19 cellular contexts compared by ENCODE assay signal in the genomic region with DNA sequence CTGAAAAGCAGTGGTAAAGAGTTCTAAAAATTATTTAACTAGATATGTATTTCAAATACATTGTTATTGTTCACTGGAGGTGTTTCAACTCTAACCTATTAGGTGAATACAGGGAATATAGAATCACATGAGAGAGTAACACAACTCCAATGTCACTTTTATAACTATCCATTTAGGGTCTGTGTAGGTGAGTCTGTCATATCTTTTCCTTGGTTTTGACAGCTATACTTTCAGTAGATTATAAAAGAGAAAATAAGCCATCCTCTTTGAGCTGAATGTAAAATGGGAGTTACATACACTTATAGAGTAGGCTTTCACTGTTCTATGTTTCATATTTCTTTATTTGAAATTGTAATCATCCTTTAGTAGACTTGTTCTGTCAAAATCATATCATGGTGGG.
DNase-seq lines count a peak whose midpoint lies in the region; ATAC-seq and TF ChIP-seq lines count a peak whose summit lies in the region.
"Had no signal": no experiment of that assay in that cellular context is flagged by ENCODE, and none has a peak within 500 bp of the region (broad histone marks: within the 10 kb centered on the region; RNA-seq: fewer than 3 reads in every experiment).

No MANE protein-coding gene starts in this region.

- H3K36me3 Mint-ChIP-seq in activated naive CD8-positive, alpha-beta T cell treated with anti-CD3 and anti-CD28 coated beads for 36 hours, result no peaks in the 10 kb centered on the region
- H3K36me3 Mint-ChIP-seq in T-helper 17 cell (ENCODE audit: low read depth), result no peaks in the 10 kb centered on the region
- H3K36me3 Mint-ChIP-seq: CD8-positive, alpha-beta T cell had no signal

- H3K27ac ChIP-seq in mammary epithelial cell (ENCODE audit: insufficient read depth, low read depth, low read length) (no peak overlapping the region), breast epithelium (no peak overlapping the region), SU-DHL-6 (ENCODE audit: low read depth, low read length) (no peak overlapping the region), neural cell (ENCODE audit: low read length) (no peak overlapping the region)
- H3K27ac ChIP-seq: BLaER1 treated with 17β-estradiol and CSF1 and Interleukin-3, amounts not matched to agents 10 nM and 100 nM had no signal

- TF ChIP-seq RAD21 in neural cell (conservative IDR thresholded peaks at IDR 0.05), result no peak

- in situ Hi-C loops in mammary epithelial cell (cut with MboI; ENCODE audit: low sequenced_read_pairs in 2 of 2), result no loop called here

- peaks cover 13% of the 10 kb centered on the region for H3K9me3 Mint-ChIP-seq in activated naive CD8-positive, alpha-beta T cell treated with anti-CD3 and anti-CD28 coated beads for 36 hours

- no peaks in the 10 kb centered on the region for H3K27me3 Mint-ChIP-seq in activated naive CD8-positive, alpha-beta T cell treated with anti-CD3 and anti-CD28 coated beads for 36 hours
- no peaks in the 10 kb centered on the region for H3K27me3 Mint-ChIP-seq in T-helper 17 cell
- H3K27me3 Mint-ChIP-seq: B cell had no signal

- H3K27ac Mint-ChIP-seq in activated naive CD8-positive, alpha-beta T cell treated with anti-CD3 and anti-CD28 coated beads for 36 hours, result no peak overlapping the region
- H3K27ac Mint-ChIP-seq in T-helper 17 cell, result no peak overlapping the region
- H3K27ac Mint-ChIP-seq: B cell; CD8-positive, alpha-beta T cell had no signal

- no TSS peak for BruUV-seq in mammary epithelial cell (replicated peaks; lab: Mats Ljungman, UMichigan)

- intact Hi-C loops in mammary epithelial cell (cut with micrococcal nuclease) (no loop called here), breast epithelium (cut with DNase I; ENCODE audit: low total_unique reads) (no loop called here)

- H4K20me1 ChIP-seq in mammary epithelial cell (ENCODE audit: insufficient read depth, low read length) (no peaks in the 10 kb centered on the region), SU-DHL-6 (ENCODE audit: low read depth, low read length) (no peaks in the 10 kb centered on the region), neural cell (ENCODE audit: insufficient read depth) (no peaks in the 10 kb centered on the region)
- H4K20me1 ChIP-seq: BLaER1 treated with 17β-estradiol and CSF1 and Interleukin-3, amounts not matched to agents 10 nM and 100 nM had no signal

- H3K9me3 ChIP-seq in mammary epithelial cell (replicated peaks; ENCODE audit: insufficient read depth, low read length) (peaks cover 3% of the 10 kb centered on the region), breast epithelium (peaks cover 0 to 7% of the 10 kb centered on the region in 2 donors), SU-DHL-6 (ENCODE audit: insufficient read depth, low read length) (peaks cover 7% of the 10 kb centered on the region; the same call in 1 of the 2 replicates), neural cell (ENCODE audit: low read length) (no peaks in the 10 kb centered on the region), T-helper 17 cell (ENCODE audit: control insufficient read depth, low read length, poor library complexity, severe bottlenecking) (peaks cover 3% of the 10 kb centered on the region)

- DNase-seq in mammary epithelial cell, result no peak
- no peak for DNase-seq in breast epithelium (ENCODE audit: low spot score in 2 of 2)
- no peak for DNase-seq in activated naive CD8-positive, alpha-beta T cell treated with anti-CD3 and anti-CD28 coated beads for 36 hours
- no peak for DNase-seq in activated CD4-positive, CD25-positive, alpha-beta regulatory T cell treated with anti-CD3 and anti-CD28 coated beads, Interleukin-2, amount 50 U/mL, for 72 hours
- no peak for DNase-seq in T-helper 17 cell
- DNase-seq: Calu3; CD8-positive, alpha-beta T cell; DMS 273 treated with DMSO at 0.1 percent for 48 hours; DMS53; DND-41; EL; GOT3; H7 had no signal

- peak; percentile 75 for TF ChIP-seq EP300 in neural cell (conservative IDR thresholded peaks at IDR 0.05; ENCODE audit: poor library complexity, severe bottlenecking)

- H3K27me3 ChIP-seq in mammary epithelial cell (ENCODE audit: insufficient read depth, low read length) (no peaks in the 10 kb centered on the region), breast epithelium (no peaks in the 10 kb centered on the region), SU-DHL-6 (ENCODE audit: low read length) (no peaks in the 10 kb centered on the region), neural cell (ENCODE audit: insufficient read depth, low read depth, low read length) (no peaks in the 10 kb centered on the region)
- H3K27me3 ChIP-seq: BLaER1 treated with 17β-estradiol and CSF1 and Interleukin-3, amounts not matched to agents 10 nM and 100 nM had no signal

- H3F3A ChIP-seq in SU-DHL-6 (ENCODE audit: insufficient read depth) (no peaks in the 10 kb centered on the region; the same call in 1 of the 2 replicates), neural cell (ENCODE audit: insufficient read depth, low read length, poor library complexity, severe bottlenecking) (no peaks in the 10 kb centered on the region)

- dilution Hi-C loops in mammary epithelial cell (cut with HindIII; ENCODE audit: low sequenced_read_pairs), result no loop called here

- H3K4me1 ChIP-seq in mammary epithelial cell (ENCODE audit: insufficient read depth, low read length), result peaks cover 27% of the 10 kb centered on the region
- H3K4me1 ChIP-seq in breast epithelium, result no peaks in the 10 kb centered on the region

- no peaks in the 10 kb centered on the region for H3K9me2 ChIP-seq in SU-DHL-6 (replicated peaks; ENCODE audit: insufficient read depth, low read length)
- no peaks in the 10 kb centered on the region for H3K9me2 ChIP-seq in neural cell (ENCODE audit: insufficient read depth, low read length)

- H2AFZ ChIP-seq in mammary epithelial cell (ENCODE audit: low read depth, low read length) (peak overlapping the region; percentile 26), SU-DHL-6 (ENCODE audit: low read depth, low read length, severe bottlenecking) (peak overlapping the region; percentile 54), neural cell (ENCODE audit: low read depth, low read length) (no peak overlapping the region)

- CTCF ChIA-PET in mammary epithelial cell (lab: Charles Lee; ENCODE audit: low non-redundant PET), result no interaction called here

- H3K36me3 ChIP-seq in mammary epithelial cell (ENCODE audit: insufficient read depth, low read length) (no peaks in the 10 kb centered on the region), breast epithelium (no peaks in the 10 kb centered on the region), SU-DHL-6 (ENCODE audit: low read length) (no peaks in the 10 kb centered on the region), neural cell (ENCODE audit: insufficient read depth, low read length) (no peaks in the 10 kb centered on the region)
- H3K36me3 ChIP-seq: BLaER1 treated with 17β-estradiol and CSF1 and Interleukin-3, amounts not matched to agents 10 nM and 100 nM had no signal

- ATAC-seq in T-helper 17 cell, result no peak
- ATAC-seq: CD8-positive, alpha-beta T cell; GM12878; HCT116 had no signal

- TF ChIP-seq CTCF in mammary epithelial cell (conservative IDR thresholded peaks at IDR 0.05 in 1 of 2, IDR thresholded peaks at IDR 0.05 in 1 of 2; ENCODE audit: extremely low read depth in 1 of 2, insufficient read depth in 1 of 2, low read depth in 1 of 2, low read length in 2 of 2) (no peak), breast epithelium (IDR thresholded peaks at IDR 0.05) (no peak), SU-DHL-6 (IDR thresholded peaks at IDR 0.05; ENCODE audit: insufficient read depth, low read length, poor library complexity, severe bottlenecking) (no peak), neural cell (IDR thresholded peaks at IDR 0.05; ENCODE audit: poor library complexity, severe bottlenecking) (no peak)

- no peak overlapping the region for H3K4me3 Mint-ChIP-seq in activated naive CD8-positive, alpha-beta T cell treated with anti-CD3 and anti-CD28 coated beads for 36 hours
- H3K4me3 Mint-ChIP-seq in T-helper 17 cell, result no peak overlapping the region
- H3K4me3 Mint-ChIP-seq: B cell; CD8-positive, alpha-beta T cell had no signal

- H3K9ac ChIP-seq in mammary epithelial cell (ENCODE audit: insufficient read depth, low read length), result no peak overlapping the region
- H3K9ac ChIP-seq in SU-DHL-6 (ENCODE audit: low read length), result no peak overlapping the region
- H3K9ac ChIP-seq in neural cell (ENCODE audit: low read length), result no peak overlapping the region
- H3K9ac ChIP-seq: BLaER1 treated with 17β-estradiol and CSF1 and Interleukin-3, amounts not matched to agents 10 nM and 100 nM had no signal

- H3K79me2 ChIP-seq in mammary epithelial cell (ENCODE audit: insufficient read depth, low read length) (no peaks in the 10 kb centered on the region), SU-DHL-6 (ENCODE audit: insufficient read depth, low read length) (no peaks in the 10 kb centered on the region), neural cell (replicated peaks; ENCODE audit: insufficient read depth, low read length) (no peaks in the 10 kb centered on the region)

- no peak overlapping the region for H3K4me2 ChIP-seq in mammary epithelial cell (ENCODE audit: insufficient read depth, low read depth, low read length)
- no peak overlapping the region for H3K4me2 ChIP-seq in SU-DHL-6 (ENCODE audit: low read depth, low read length, poor library complexity, severe bottlenecking)
- H3K4me2 ChIP-seq in neural cell (ENCODE audit: low read length), result no peak overlapping the region
- H3K4me2 ChIP-seq: BLaER1 treated with 17β-estradiol and CSF1 and Interleukin-3, amounts not matched to agents 10 nM and 100 nM had no signal

- H3K4me1 Mint-ChIP-seq in activated naive CD8-positive, alpha-beta T cell treated with anti-CD3 and anti-CD28 coated beads for 36 hours, result no peaks in the 10 kb centered on the region
- no peaks in the 10 kb centered on the region for H3K4me1 Mint-ChIP-seq in T-helper 17 cell
- H3K4me1 Mint-ChIP-seq: B cell had no signal

- TF ChIP-seq POLR2A in breast epithelium (IDR thresholded peaks at IDR 0.05), result no peak

- no peak overlapping the region for H3K4me3 ChIP-seq in mammary epithelial cell (replicated peaks in 1 of 3; ENCODE audit: insufficient read depth in 1 of 3, low read depth in 2 of 3, low read length in 3 of 3)
- H3K4me3 ChIP-seq in breast epithelium, result no peak overlapping the region
- H3K4me3 ChIP-seq in SU-DHL-6 (ENCODE audit: insufficient read depth, low read length, poor library complexity, severe bottlenecking), result no peak overlapping the region
- no peak overlapping the region for H3K4me3 ChIP-seq in neural cell (ENCODE audit: low read length)
- H3K4me3 ChIP-seq: BLaER1 treated with 17β-estradiol and CSF1 and Interleukin-3, amounts not matched to agents 10 nM and 100 nM; GM12878 had no signal

TF ChIP-seq in neural cell, 6 proteins besides CTCF, POLR2A, EP300 and RAD21:
- no peak for TF ChIP-seq EZH2 (IDR thresholded peaks at IDR 0.05; ENCODE audit: borderline replicate concordance, insufficient read depth, low read length, poor library complexity, severe bottlenecking)
- no peak for TF ChIP-seq TAF1 (IDR thresholded peaks at IDR 0.05; ENCODE audit: low read depth)
- peak; percentile 53 for TF ChIP-seq POLR2AphosphoS5 (IDR thresholded peaks at IDR 0.05)
TF ChIP-seq in neural cell: peak in this region for 1.
